1 cellular context compared by ENCODE assay signal in genomic region chr15:68821898-68822380, GRCh38.
TF ChIP-seq lines count a peak whose summit lies in the region.

No MANE protein-coding gene starts in this region.

TF ChIP-seq in HEK293, 187 proteins besides CTCF, POLR2A, EP300 and RAD21 (continued from another document):
- TF ChIP-seq, protein P1, sequence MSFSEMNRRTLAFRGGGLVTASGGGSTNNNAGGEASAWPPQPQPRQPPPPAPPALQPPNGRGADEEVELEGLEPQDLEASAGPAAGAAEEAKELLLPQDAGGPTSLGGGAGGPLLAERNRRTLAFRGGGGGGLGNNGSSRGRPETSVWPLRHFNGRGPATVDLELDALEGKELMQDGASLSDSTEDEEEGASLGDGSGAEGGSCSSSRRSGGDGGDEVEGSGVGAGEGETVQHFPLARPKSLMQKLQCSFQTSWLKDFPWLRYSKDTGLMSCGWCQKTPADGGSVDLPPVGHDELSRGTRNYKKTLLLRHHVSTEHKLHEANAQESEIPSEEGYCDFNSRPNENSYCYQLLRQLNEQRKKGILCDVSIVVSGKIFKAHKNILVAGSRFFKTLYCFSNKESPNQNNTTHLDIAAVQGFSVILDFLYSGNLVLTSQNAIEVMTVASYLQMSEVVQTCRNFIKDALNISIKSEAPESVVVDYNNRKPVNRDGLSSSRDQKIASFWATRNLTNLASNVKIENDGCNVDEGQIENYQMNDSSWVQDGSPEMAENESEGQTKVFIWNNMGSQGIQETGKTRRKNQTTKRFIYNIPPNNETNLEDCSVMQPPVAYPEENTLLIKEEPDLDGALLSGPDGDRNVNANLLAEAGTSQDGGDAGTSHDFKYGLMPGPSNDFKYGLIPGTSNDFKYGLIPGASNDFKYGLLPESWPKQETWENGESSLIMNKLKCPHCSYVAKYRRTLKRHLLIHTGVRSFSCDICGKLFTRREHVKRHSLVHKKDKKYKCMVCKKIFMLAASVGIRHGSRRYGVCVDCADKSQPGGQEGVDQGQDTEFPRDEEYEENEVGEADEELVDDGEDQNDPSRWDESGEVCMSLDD (tag by site-specific recombination; IDR thresholded peaks at IDR 0.05), result no peak
- no peak for TF ChIP-seq ZNF623 (tag by site-specific recombination; IDR thresholded peaks at IDR 0.05)
- no peak for TF ChIP-seq ZBTB21 (tag by site-specific recombination; IDR thresholded peaks at IDR 0.05)
- no peak for TF ChIP-seq ZBTB1 (tag by site-specific recombination; IDR thresholded peaks at IDR 0.05)
- no peak for TF ChIP-seq ZNF140 (tag by site-specific recombination; IDR thresholded peaks at IDR 0.05)
- no peak for TF ChIP-seq ZNF292 (tag by site-specific recombination; IDR thresholded peaks at IDR 0.05; ENCODE audit: borderline replicate concordance, low read depth)
- TF ChIP-seq ZNF148 (tag by site-specific recombination; IDR thresholded peaks at IDR 0.05; ENCODE audit: borderline replicate concordance), result no peak
- 0 out of 2 replicates have a peak, but pooled peaks have one; percentile 3 for TF ChIP-seq ZFP37 (tag by site-specific recombination; IDR thresholded peaks at IDR 0.05)
- TF ChIP-seq HOXC10 (CRISPR knock-in tag; IDR thresholded peaks at IDR 0.05), result no peak
- no peak for TF ChIP-seq ZNF654 (tag by site-specific recombination; IDR thresholded peaks at IDR 0.05; ENCODE audit: low read depth)
- no peak for TF ChIP-seq GLIS2 (tag by site-specific recombination; IDR thresholded peaks at IDR 0.05)
- TF ChIP-seq TSHZ1 (tag by site-specific recombination; IDR thresholded peaks at IDR 0.05; ENCODE audit: borderline replicate concordance), result no peak
- TF ChIP-seq ZNF37A (tag by site-specific recombination; IDR thresholded peaks at IDR 0.05), result no peak
- TF ChIP-seq ZNF747 (tag by site-specific recombination; IDR thresholded peaks at IDR 0.05), result no peak
- no peak for TF ChIP-seq ZIC2 (tag by site-specific recombination; IDR thresholded peaks at IDR 0.05)
- no peak for TF ChIP-seq ZFHX2 (tag by site-specific recombination; conservative IDR thresholded peaks at IDR 0.05)
- TF ChIP-seq, protein P2, sequence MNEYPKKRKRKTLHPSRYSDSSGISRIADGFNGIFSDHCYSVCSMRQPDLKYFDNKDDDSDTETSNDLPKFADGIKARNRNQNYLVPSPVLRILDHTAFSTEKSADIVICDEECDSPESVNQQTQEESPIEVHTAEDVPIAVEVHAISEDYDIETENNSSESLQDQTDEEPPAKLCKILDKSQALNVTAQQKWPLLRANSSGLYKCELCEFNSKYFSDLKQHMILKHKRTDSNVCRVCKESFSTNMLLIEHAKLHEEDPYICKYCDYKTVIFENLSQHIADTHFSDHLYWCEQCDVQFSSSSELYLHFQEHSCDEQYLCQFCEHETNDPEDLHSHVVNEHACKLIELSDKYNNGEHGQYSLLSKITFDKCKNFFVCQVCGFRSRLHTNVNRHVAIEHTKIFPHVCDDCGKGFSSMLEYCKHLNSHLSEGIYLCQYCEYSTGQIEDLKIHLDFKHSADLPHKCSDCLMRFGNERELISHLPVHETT (tag by site-specific recombination; IDR thresholded peaks at IDR 0.05), result no peak
- TF ChIP-seq ZNF518A (tag by site-specific recombination; conservative IDR thresholded peaks at IDR 0.05; ENCODE audit: low read depth), result no peak
- no peak for TF ChIP-seq ZNF645 (tag by site-specific recombination; IDR thresholded peaks at IDR 0.05)
- no peak for TF ChIP-seq ZNF660 (tag by site-specific recombination; IDR thresholded peaks at IDR 0.05)
- no peak for TF ChIP-seq HOXA7 (CRISPR knock-in tag; IDR thresholded peaks at IDR 0.05; ENCODE audit: borderline replicate concordance)
- TF ChIP-seq ZNF266 (tag by site-specific recombination; IDR thresholded peaks at IDR 0.05; ENCODE audit: low read depth), result no peak
- no peak for TF ChIP-seq SP2 (tag by site-specific recombination; IDR thresholded peaks at IDR 0.05)
- no peak for TF ChIP-seq ZSCAN23 (tag by site-specific recombination; IDR thresholded peaks at IDR 0.05)
- TF ChIP-seq ZNF692 (tag by site-specific recombination; IDR thresholded peaks at IDR 0.05), result no peak; the same call in 1 of the 2 replicates
- no peak for TF ChIP-seq ZNF529 (tag by site-specific recombination; IDR thresholded peaks at IDR 0.05; ENCODE audit: insufficient replicate concordance)
- TF ChIP-seq, protein P3, sequence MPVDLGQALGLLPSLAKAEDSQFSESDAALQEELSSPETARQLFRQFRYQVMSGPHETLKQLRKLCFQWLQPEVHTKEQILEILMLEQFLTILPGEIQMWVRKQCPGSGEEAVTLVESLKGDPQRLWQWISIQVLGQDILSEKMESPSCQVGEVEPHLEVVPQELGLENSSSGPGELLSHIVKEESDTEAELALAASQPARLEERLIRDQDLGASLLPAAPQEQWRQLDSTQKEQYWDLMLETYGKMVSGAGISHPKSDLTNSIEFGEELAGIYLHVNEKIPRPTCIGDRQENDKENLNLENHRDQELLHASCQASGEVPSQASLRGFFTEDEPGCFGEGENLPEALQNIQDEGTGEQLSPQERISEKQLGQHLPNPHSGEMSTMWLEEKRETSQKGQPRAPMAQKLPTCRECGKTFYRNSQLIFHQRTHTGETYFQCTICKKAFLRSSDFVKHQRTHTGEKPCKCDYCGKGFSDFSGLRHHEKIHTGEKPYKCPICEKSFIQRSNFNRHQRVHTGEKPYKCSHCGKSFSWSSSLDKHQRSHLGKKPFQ (tag by site-specific recombination; IDR thresholded peaks at IDR 0.05), result no peak
- TF ChIP-seq, protein P4, sequence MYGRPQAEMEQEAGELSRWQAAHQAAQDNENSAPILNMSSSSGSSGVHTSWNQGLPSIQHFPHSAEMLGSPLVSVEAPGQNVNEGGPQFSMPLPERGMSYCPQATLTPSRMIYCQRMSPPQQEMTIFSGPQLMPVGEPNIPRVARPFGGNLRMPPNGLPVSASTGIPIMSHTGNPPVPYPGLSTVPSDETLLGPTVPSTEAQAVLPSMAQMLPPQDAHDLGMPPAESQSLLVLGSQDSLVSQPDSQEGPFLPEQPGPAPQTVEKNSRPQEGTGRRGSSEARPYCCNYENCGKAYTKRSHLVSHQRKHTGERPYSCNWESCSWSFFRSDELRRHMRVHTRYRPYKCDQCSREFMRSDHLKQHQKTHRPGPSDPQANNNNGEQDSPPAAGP (tag by site-specific recombination; IDR thresholded peaks at IDR 0.05), result no peak
- no peak for TF ChIP-seq ZNF169 (tag by site-specific recombination; IDR thresholded peaks at IDR 0.05)
